ENCODE assay signal across 18 cellular contexts in the genomic region with DNA sequence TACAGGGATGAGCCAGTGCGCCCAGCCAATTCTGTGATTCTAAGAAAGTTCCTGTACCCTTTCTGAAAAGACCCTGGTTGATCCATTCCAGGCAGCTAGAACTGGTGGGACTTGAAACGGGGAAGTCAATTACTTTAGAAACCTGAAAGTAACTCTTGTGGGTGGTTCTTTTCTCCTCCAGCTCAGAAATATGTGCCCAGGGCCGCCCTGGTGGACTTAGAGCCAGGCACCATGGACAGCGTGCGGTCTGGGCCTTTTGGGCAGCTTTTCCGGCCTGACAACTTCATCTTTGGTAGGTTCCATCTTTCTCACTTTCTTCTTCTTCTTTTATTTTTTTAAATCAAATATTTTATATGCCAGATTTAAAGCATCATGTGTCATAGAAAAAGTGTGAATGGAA. TPM values are rescaled to one million over a fixed set of nuclear protein-coding genes. Genes with fewer than 3 reads are reported as not detected.
A peak's percentile ranks its signal among the peaks of the same experiment; 100 is the strongest.
DNase-seq lines count a peak whose midpoint lies in the region; ATAC-seq and TF ChIP-seq lines count a peak whose summit lies in the region.
"Had no signal": no experiment of that assay in that cellular context is flagged by ENCODE, and none has a peak within 500 bp of the region (broad histone marks: within the 10 kb centered on the region; RNA-seq: fewer than 3 reads in every experiment).

No MANE protein-coding gene starts in this region.

- no peak for TF ChIP-seq EP300 in transverse colon (IDR thresholded peaks at IDR 0.05; ENCODE audit: low read depth)

- no peak overlapping the region for H3K9ac ChIP-seq in muscle layer of colon (ENCODE audit: low read length)

- peak overlapping the region; percentile 90 to 99 for H3K27ac ChIP-seq in right atrium auricular region
- H3K27ac ChIP-seq in heart right ventricle: peak overlapping the region in 3 of 10 donors; percentile 20 to 99 (median 98)
- peak overlapping the region; percentile 21 for H3K27ac ChIP-seq in muscle layer of colon (ENCODE audit: low read depth, low read length)
- peak overlapping the region; percentile 14 to 99 (median 93) for H3K27ac ChIP-seq in transverse colon
- H3K27ac ChIP-seq: VCaP had no signal

- H3K4me1 ChIP-seq in right atrium auricular region (peaks cover 0 to 66% of the 10 kb centered on the region in 2 donors), heart right ventricle (peaks cover 11 to 72% (median 58%) of the 10 kb centered on the region in 9 donors), muscle layer of colon (ENCODE audit: insufficient read depth, low read length) (peaks cover 59% of the 10 kb centered on the region), transverse colon (peaks cover 4 to 61% (median 20%) of the 10 kb centered on the region in 4 donors)

- H3K36me3 ChIP-seq in right atrium auricular region: peaks cover 24% of the 10 kb centered on the region
- peaks cover 0 to 62% (median 27%) of the 10 kb centered on the region in 9 donors for H3K36me3 ChIP-seq in heart right ventricle
- H3K36me3 ChIP-seq in muscle layer of colon (ENCODE audit: insufficient read depth, low read length): peaks cover 39% of the 10 kb centered on the region
- H3K36me3 ChIP-seq in transverse colon: peaks cover 0 to 10% (median 3%) of the 10 kb centered on the region in 4 donors

- H3K27me3 ChIP-seq in right atrium auricular region (no peaks in the 10 kb centered on the region), heart right ventricle (peaks cover 0 to 28% (median 0%) of the 10 kb centered on the region in 7 donors), muscle layer of colon (ENCODE audit: control insufficient read depth in 1 of 2, insufficient read depth in 2 of 2, low read length in 2 of 2) (no peaks in the 10 kb centered on the region), transverse colon (peaks cover 41% of the 10 kb centered on the region)

- DNase-seq in right atrium auricular region (ENCODE audit: low spot score) (peak; percentile 48), heart right ventricle (no peak), choroid plexus epithelial cell (ENCODE audit: low read depth) (peak; percentile 34), transverse colon (no peak), middle frontal gyrus (ENCODE audit: extremely low spot score, low spot score) (no peak), occipital lobe (lab: John Stamatoyannopoulos, UW) (no peak)
- DNase-seq: activated gamma-delta T cell treated with Interleukin-2 at 50 U/mL for 16 hours; effector memory CD8-positive, alpha-beta T cell; head of caudate nucleus; kidney glomerular epithelial cell; nephron progenitor cell; stimulated activated naive CD4-positive, alpha-beta T cell had no signal

- in situ Hi-C loops in transverse colon (cut with MboI; ENCODE audit: low pct_ligation_motif_present in 1 of 4, low pct_unique_long_range_greater_than_20kb in 1 of 4, low sequenced_read_pairs in 3 of 4): no loop called here

- intact Hi-C loops in heart right ventricle (cut with DNase I): loop anchor here in 1 of 10 donors (10.0 kb wide), 1 partner anchor 64 kb away; the partner anchor contains the start of gene AFG3L2
- intact Hi-C loops in transverse colon (cut with DNase I; ENCODE audit: low total_unique reads): no loop called here

- TF ChIP-seq POLR2A in transverse colon (IDR thresholded peaks at IDR 0.05): no peak

- TF ChIP-seq CTCF in right atrium auricular region (IDR thresholded peaks at IDR 0.05) (no peak), heart right ventricle (IDR thresholded peaks at IDR 0.05) (no peak), choroid plexus epithelial cell (conservative IDR thresholded peaks at IDR 0.05; ENCODE audit: low read depth, low read length) (peak; percentile 4), transverse colon (IDR thresholded peaks at IDR 0.05) (no peak)

- H3K9me3 ChIP-seq in right atrium auricular region (peaks cover 0 to 8% of the 10 kb centered on the region in 2 donors), heart right ventricle (peaks cover 0 to 13% (median 7%) of the 10 kb centered on the region in 11 donors), muscle layer of colon (ENCODE audit: low read length) (peaks cover 8% of the 10 kb centered on the region), transverse colon (peaks cover 4 to 5% of the 10 kb centered on the region in 2 donors)

- no peak overlapping the region for H3K4me3 ChIP-seq in right atrium auricular region
- H3K4me3 ChIP-seq in heart right ventricle: peak overlapping the region in 1 of 10 donors; percentile 81
- H3K4me3 ChIP-seq in choroid plexus epithelial cell (ENCODE audit: low read depth, low read length): no peak overlapping the region
- H3K4me3 ChIP-seq in muscle layer of colon (ENCODE audit: low read depth in 1 of 2, low read length in 2 of 2): peak overlapping the region in 1 of 2 donors; percentile 88
- no peak overlapping the region for H3K4me3 ChIP-seq in transverse colon
- H3K4me3 ChIP-seq: K562 had no signal

- WGBS in heart right ventricle, 2 donors: 95% methylated on average over 6 of the region's 6 CpGs
- WGBS in transverse colon (ENCODE audit: low coverage in 1 of 2), 2 donors: 88 to 89% methylated on average over 5 to 6 of the region's 6 CpGs

- ATAC-seq in heart right ventricle: no peak
- ATAC-seq in HG02973 (IDR thresholded peaks at IDR 0.05; ENCODE audit: unreplicated experiment): no peak
- ATAC-seq: effector memory CD8-positive, alpha-beta T cell; HCT116; K562 had no signal

RNA-seq across cellular contexts. Expression of gene TUBB6, which starts 2.7 kb away (rescaled TPM):
- total RNA-seq in right atrium auricular region: 100 to 1,000 TPM; 158 to 337 TPM
- total RNA-seq in heart right ventricle: 100 to 1,000 TPM in 4 of 10 donors, 10 to 100 TPM in 6; 62.8 to 216 (median 92.1) TPM
- polyA plus RNA-seq in heart right ventricle: 100 to 1,000 TPM in 1 of 2 donors, 10 to 100 TPM in 1; 61.9 to 602 TPM
- 100 to 1,000 TPM in 2 of 4 donors, 10 to 100 TPM in 2; 61.0 to 164 (median 108) TPM for total RNA-seq in transverse colon
- total RNA-seq in occipital lobe: 36.8 TPM

RNA-seq across cellular contexts. Expression of gene CIDEA, which starts 56.6 kb away (rescaled TPM):
- total RNA-seq in right atrium auricular region (1 to 10 TPM in 1 of 2 donors, under 1 TPM in 1; 0.82 to 3.9 TPM), heart right ventricle (1 to 10 TPM in 4 of 10 donors, under 1 TPM in 4, not detected in 2; 0.37 to 6.8 (median 1.4) TPM), transverse colon (1 to 10 TPM in 2 of 4 donors, under 1 TPM in 1, not detected in 1; 0.68 to 3.8 (median 3.7) TPM), occipital lobe (3.3 TPM)
- 1 to 10 TPM in 1 of 2 donors, under 1 TPM in 1; 0.59 to 2.0 TPM for polyA plus RNA-seq in heart right ventricle
- total RNA-seq: activated CD8-positive, alpha-beta memory T cell treated with anti-CD3 and anti-CD28 coated beads for 36 hours; K562 had no signal
- polyA plus RNA-seq: K562 had no signal

Comparison
In these comparisons a context has a peak if more than half of its experiments do, and no peak if none do; other contexts are left out.
1. DNase-seq: peak in right atrium auricular region (single experiment) and choroid plexus epithelial cell (single experiment); none in heart right ventricle (0 of 2), transverse colon (single experiment), middle frontal gyrus (single experiment) and occipital lobe (single experiment).